In the genomic region with DNA sequence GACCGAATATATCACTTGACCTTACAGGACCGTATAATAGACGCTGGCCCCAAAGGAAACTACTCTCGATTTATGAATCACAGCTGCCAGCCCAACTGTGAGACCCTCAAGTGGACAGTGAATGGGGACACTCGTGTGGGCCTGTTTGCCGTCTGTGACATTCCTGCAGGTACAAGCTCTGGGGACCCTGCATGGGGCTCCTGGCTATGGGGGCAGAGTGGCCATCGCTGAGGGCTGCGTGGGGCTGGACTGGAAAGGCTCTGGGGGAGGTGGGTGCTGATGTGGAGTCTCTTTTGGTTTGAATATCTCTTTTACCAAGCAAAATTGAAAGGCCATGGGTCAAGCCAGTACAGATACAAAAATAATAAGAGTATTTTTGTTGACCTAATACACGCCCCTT, we compare ENCODE assay signal across 17 cellular contexts.
"Had no signal": no experiment of that assay in that cellular context is flagged by ENCODE, and none has a peak within 500 bp of the region (broad histone marks: within the 10 kb centered on the region; RNA-seq: fewer than 3 reads in every experiment).

No MANE protein-coding gene starts in this region.

- H3K4me1 ChIP-seq: heart right ventricle, prostate gland, transverse colon, uterus had no signal

- H3K27ac Mint-ChIP-seq: activated naive CD8-positive, alpha-beta T cell; activated T-cell treated with anti-CD3 and anti-CD28 coated beads, Interleukin-2, amount 50 U/mL, for 72 hours; memory B cell; stimulated activated naive CD8-positive, alpha-beta T cell treated with anti-CD3 and anti-CD28 coated beads, Interleukin-15, Interleukin-2, amounts not matched to agents 100 ng/mL and 50 ng/mL, for 24 hours had no signal

- H3K4me3 Mint-ChIP-seq: activated naive CD8-positive, alpha-beta T cell; activated T-cell treated with anti-CD3 and anti-CD28 coated beads, Interleukin-2, amount 50 U/mL, for 72 hours; memory B cell; stimulated activated naive CD8-positive, alpha-beta T cell treated with anti-CD3 and anti-CD28 coated beads, Interleukin-15, Interleukin-2, amounts not matched to agents 100 ng/mL and 50 ng/mL, for 24 hours had no signal

- H3K27ac ChIP-seq: epithelial cell of prostate, heart right ventricle, prostate gland, transverse colon, uterus had no signal

- H3K27me3 Mint-ChIP-seq: activated naive CD8-positive, alpha-beta T cell; memory B cell; stimulated activated naive CD8-positive, alpha-beta T cell treated with anti-CD3 and anti-CD28 coated beads, Interleukin-15, Interleukin-2, amounts not matched to agents 100 ng/mL and 50 ng/mL, for 24 hours had no signal

- H3K4me1 Mint-ChIP-seq: memory B cell had no signal

- H3K27me3 ChIP-seq: heart right ventricle, transverse colon, uterus had no signal

- H3K36me3 ChIP-seq: prostate gland, uterus had no signal

- DNase-seq: activated gamma-delta T cell treated with Interleukin-2 at 50 U/mL for 16 hours; activated T-cell treated with anti-CD3 and anti-CD28 coated beads, Interleukin-2, amount 50 U/mL, for 72 hours; amygdala; cerebellar nuclear complex; cortex of kidney; heart right ventricle; mucosa of descending colon; stimulated activated CD4-positive, alpha-beta T cell treated with anti-CD3 and anti-CD28 coated beads, Interleukin-4, amount 100 ng/mL, for 24 hours; transverse colon; uterus had no signal

- H3K9me3 ChIP-seq: heart right ventricle, mucosa of descending colon, prostate gland, transverse colon, uterus had no signal

- ATAC-seq: heart right ventricle, left colon, mucosa of descending colon, SK-N-SH treated with all-trans-retinoic acid at 6 μM for 48 hours had no signal

- H3K9me3 Mint-ChIP-seq: activated T-cell treated with anti-CD3 and anti-CD28 coated beads, Interleukin-2, amount 50 U/mL, for 72 hours; memory B cell; stimulated activated naive CD8-positive, alpha-beta T cell treated with anti-CD3 and anti-CD28 coated beads, Interleukin-15, Interleukin-2, amounts not matched to agents 100 ng/mL and 50 ng/mL, for 24 hours had no signal

- H3K4me3 ChIP-seq: heart right ventricle, mucosa of descending colon, prostate gland, transverse colon, uterus had no signal
